Comparison of ENCODE assay signal across 2 cellular contexts in the genomic region with DNA sequence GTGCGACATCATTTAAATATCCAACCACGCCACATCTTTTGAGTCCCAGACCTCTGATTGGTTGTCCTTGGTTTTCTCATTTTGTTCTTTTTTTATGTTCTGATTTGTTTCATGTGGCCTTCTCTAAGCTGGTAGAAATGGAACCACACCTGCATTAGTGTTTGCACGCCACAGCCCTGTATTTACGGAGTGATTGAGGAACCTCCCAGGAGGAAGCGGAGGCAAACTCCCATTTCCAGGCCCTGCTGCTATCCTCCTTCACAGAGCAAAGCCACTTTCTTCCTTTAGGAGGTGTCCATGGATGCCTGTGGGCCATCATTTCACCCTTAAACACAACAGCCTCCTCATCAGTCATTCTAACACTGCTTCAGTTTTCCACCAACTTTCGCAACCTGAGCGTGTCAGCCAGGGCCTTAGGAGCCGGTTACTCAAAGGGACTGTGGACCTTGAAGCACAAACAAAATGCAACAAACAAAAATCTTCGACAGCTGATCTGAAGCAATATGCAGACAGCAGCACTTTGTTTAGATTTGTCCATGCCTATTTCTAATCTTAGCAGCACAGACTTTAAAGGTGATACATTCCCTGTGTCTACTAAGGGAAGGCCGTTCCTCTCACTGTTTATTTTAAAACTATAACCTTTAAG.
TF ChIP-seq lines count a peak whose summit lies in the region.

No MANE protein-coding gene starts in this region.

TF ChIP-seq in H1, 55 proteins besides CTCF, POLR2A, EP300 and RAD21 (continued from another document):
- TF ChIP-seq MAFK (IDR thresholded peaks at IDR 0.05; ENCODE audit: low read depth, low read length) (no peak), BRCA1 (IDR thresholded peaks at IDR 0.05; ENCODE audit: low read depth, low read length) (no peak), RBBP5 (IDR thresholded peaks at IDR 0.05; ENCODE audit: borderline replicate concordance, low read depth, low read length) (no peak), CHD2 (IDR thresholded peaks at IDR 0.05; ENCODE audit: low read length) (no peak), SIN3A (conservative IDR thresholded peaks at IDR 0.05 in 1 of 2, IDR thresholded peaks at IDR 0.05 in 1 of 2; ENCODE audit: low read depth in 1 of 2, low read length in 2 of 2) (no peak), SIRT6 (IDR thresholded peaks at IDR 0.05; ENCODE audit: low read length) (no peak), JUN (IDR thresholded peaks at IDR 0.05; ENCODE audit: low read depth, low read length) (no peak), RFX5 (IDR thresholded peaks at IDR 0.05; ENCODE audit: borderline replicate concordance, low read depth, low read length) (no peak), TCF12 (IDR thresholded peaks at IDR 0.05; ENCODE audit: low read depth, low read length) (no peak), POU5F1 (IDR thresholded peaks at IDR 0.05; ENCODE audit: low read depth, low read length) (no peak), BACH1 (IDR thresholded peaks at IDR 0.05; ENCODE audit: low read length) (no peak), PHF8 (conservative IDR thresholded peaks at IDR 0.05; ENCODE audit: low read depth, low read length) (no peak), CHD1 (IDR thresholded peaks at IDR 0.05; ENCODE audit: low read depth, low read length) (no peak), HDAC6 (IDR thresholded peaks at IDR 0.05; ENCODE audit: low read depth, low read length) (no peak), SP4 (IDR thresholded peaks at IDR 0.05; ENCODE audit: low read length) (no peak)
- TF ChIP-seq, protein P1, sequence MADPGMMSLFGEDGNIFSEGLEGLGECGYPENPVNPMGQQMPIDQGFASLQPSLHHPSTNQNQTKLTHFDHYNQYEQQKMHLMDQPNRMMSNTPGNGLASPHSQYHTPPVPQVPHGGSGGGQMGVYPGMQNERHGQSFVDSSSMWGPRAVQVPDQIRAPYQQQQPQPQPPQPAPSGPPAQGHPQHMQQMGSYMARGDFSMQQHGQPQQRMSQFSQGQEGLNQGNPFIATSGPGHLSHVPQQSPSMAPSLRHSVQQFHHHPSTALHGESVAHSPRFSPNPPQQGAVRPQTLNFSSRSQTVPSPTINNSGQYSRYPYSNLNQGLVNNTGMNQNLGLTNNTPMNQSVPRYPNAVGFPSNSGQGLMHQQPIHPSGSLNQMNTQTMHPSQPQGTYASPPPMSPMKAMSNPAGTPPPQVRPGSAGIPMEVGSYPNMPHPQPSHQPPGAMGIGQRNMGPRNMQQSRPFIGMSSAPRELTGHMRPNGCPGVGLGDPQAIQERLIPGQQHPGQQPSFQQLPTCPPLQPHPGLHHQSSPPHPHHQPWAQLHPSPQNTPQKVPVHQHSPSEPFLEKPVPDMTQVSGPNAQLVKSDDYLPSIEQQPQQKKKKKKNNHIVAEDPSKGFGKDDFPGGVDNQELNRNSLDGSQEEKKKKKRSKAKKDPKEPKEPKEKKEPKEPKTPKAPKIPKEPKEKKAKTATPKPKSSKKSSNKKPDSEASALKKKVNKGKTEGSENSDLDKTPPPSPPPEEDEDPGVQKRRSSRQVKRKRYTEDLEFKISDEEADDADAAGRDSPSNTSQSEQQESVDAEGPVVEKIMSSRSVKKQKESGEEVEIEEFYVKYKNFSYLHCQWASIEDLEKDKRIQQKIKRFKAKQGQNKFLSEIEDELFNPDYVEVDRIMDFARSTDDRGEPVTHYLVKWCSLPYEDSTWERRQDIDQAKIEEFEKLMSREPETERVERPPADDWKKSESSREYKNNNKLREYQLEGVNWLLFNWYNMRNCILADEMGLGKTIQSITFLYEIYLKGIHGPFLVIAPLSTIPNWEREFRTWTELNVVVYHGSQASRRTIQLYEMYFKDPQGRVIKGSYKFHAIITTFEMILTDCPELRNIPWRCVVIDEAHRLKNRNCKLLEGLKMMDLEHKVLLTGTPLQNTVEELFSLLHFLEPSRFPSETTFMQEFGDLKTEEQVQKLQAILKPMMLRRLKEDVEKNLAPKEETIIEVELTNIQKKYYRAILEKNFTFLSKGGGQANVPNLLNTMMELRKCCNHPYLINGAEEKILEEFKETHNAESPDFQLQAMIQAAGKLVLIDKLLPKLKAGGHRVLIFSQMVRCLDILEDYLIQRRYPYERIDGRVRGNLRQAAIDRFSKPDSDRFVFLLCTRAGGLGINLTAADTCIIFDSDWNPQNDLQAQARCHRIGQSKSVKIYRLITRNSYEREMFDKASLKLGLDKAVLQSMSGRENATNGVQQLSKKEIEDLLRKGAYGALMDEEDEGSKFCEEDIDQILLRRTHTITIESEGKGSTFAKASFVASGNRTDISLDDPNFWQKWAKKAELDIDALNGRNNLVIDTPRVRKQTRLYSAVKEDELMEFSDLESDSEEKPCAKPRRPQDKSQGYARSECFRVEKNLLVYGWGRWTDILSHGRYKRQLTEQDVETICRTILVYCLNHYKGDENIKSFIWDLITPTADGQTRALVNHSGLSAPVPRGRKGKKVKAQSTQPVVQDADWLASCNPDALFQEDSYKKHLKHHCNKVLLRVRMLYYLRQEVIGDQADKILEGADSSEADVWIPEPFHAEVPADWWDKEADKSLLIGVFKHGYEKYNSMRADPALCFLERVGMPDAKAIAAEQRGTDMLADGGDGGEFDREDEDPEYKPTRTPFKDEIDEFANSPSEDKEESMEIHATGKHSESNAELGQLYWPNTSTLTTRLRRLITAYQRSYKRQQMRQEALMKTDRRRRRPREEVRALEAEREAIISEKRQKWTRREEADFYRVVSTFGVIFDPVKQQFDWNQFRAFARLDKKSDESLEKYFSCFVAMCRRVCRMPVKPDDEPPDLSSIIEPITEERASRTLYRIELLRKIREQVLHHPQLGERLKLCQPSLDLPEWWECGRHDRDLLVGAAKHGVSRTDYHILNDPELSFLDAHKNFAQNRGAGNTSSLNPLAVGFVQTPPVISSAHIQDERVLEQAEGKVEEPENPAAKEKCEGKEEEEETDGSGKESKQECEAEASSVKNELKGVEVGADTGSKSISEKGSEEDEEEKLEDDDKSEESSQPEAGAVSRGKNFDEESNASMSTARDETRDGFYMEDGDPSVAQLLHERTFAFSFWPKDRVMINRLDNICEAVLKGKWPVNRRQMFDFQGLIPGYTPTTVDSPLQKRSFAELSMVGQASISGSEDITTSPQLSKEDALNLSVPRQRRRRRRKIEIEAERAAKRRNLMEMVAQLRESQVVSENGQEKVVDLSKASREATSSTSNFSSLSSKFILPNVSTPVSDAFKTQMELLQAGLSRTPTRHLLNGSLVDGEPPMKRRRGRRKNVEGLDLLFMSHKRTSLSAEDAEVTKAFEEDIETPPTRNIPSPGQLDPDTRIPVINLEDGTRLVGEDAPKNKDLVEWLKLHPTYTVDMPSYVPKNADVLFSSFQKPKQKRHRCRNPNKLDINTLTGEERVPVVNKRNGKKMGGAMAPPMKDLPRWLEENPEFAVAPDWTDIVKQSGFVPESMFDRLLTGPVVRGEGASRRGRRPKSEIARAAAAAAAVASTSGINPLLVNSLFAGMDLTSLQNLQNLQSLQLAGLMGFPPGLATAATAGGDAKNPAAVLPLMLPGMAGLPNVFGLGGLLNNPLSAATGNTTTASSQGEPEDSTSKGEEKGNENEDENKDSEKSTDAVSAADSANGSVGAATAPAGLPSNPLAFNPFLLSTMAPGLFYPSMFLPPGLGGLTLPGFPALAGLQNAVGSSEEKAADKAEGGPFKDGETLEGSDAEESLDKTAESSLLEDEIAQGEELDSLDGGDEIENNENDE (IDR thresholded peaks at IDR 0.05; ENCODE audit: insufficient replicate concordance, low read length): no peak
- TF ChIP-seq, protein P2, sequence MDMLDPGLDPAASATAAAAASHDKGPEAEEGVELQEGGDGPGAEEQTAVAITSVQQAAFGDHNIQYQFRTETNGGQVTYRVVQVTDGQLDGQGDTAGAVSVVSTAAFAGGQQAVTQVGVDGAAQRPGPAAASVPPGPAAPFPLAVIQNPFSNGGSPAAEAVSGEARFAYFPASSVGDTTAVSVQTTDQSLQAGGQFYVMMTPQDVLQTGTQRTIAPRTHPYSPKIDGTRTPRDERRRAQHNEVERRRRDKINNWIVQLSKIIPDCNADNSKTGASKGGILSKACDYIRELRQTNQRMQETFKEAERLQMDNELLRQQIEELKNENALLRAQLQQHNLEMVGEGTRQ (IDR thresholded peaks at IDR 0.05; ENCODE audit: low read length): no peak

TF ChIP-seq in liver, 16 proteins besides CTCF, POLR2A, EP300 and RAD21:
- TF ChIP-seq, protein P3, sequence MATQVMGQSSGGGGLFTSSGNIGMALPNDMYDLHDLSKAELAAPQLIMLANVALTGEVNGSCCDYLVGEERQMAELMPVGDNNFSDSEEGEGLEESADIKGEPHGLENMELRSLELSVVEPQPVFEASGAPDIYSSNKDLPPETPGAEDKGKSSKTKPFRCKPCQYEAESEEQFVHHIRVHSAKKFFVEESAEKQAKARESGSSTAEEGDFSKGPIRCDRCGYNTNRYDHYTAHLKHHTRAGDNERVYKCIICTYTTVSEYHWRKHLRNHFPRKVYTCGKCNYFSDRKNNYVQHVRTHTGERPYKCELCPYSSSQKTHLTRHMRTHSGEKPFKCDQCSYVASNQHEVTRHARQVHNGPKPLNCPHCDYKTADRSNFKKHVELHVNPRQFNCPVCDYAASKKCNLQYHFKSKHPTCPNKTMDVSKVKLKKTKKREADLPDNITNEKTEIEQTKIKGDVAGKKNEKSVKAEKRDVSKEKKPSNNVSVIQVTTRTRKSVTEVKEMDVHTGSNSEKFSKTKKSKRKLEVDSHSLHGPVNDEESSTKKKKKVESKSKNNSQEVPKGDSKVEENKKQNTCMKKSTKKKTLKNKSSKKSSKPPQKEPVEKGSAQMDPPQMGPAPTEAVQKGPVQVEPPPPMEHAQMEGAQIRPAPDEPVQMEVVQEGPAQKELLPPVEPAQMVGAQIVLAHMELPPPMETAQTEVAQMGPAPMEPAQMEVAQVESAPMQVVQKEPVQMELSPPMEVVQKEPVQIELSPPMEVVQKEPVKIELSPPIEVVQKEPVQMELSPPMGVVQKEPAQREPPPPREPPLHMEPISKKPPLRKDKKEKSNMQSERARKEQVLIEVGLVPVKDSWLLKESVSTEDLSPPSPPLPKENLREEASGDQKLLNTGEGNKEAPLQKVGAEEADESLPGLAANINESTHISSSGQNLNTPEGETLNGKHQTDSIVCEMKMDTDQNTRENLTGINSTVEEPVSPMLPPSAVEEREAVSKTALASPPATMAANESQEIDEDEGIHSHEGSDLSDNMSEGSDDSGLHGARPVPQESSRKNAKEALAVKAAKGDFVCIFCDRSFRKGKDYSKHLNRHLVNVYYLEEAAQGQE (IDR thresholded peaks at IDR 0.05): peak; percentile 49
- TF ChIP-seq GABPA (IDR thresholded peaks at IDR 0.05 in 1 of 2, conservative IDR thresholded peaks at IDR 0.05 in 1 of 2) (peak in 1 of 2 donors; percentile 19), JUND (IDR thresholded peaks at IDR 0.05) (peak; percentile 62 to 75), SP1 (IDR thresholded peaks at IDR 0.05) (peak; percentile 83), HNF4A (conservative IDR thresholded peaks at IDR 0.05) (peak; percentile 91 to 96), FOXA2 (IDR thresholded peaks at IDR 0.05) (peak; percentile 38), EGR1 (IDR thresholded peaks at IDR 0.05; ENCODE audit: low read depth in 2 of 2) (no peak), NR2F2 (IDR thresholded peaks at IDR 0.05) (no peak), RXRA (IDR thresholded peaks at IDR 0.05) (peak; percentile 54 to 81), YY1 (IDR thresholded peaks at IDR 0.05) (peak; percentile 52), TAF1 (conservative IDR thresholded peaks at IDR 0.05) (no peak), HNF4G (IDR thresholded peaks at IDR 0.05) (peak; percentile 74), FOXA1 (IDR thresholded peaks at IDR 0.05) (peak; percentile 45)
- TF ChIP-seq, protein P4, sequence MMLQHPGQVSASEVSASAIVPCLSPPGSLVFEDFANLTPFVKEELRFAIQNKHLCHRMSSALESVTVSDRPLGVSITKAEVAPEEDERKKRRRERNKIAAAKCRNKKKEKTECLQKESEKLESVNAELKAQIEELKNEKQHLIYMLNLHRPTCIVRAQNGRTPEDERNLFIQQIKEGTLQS (IDR thresholded peaks at IDR 0.05): peak; percentile 59
- TF ChIP-seq, protein P5, sequence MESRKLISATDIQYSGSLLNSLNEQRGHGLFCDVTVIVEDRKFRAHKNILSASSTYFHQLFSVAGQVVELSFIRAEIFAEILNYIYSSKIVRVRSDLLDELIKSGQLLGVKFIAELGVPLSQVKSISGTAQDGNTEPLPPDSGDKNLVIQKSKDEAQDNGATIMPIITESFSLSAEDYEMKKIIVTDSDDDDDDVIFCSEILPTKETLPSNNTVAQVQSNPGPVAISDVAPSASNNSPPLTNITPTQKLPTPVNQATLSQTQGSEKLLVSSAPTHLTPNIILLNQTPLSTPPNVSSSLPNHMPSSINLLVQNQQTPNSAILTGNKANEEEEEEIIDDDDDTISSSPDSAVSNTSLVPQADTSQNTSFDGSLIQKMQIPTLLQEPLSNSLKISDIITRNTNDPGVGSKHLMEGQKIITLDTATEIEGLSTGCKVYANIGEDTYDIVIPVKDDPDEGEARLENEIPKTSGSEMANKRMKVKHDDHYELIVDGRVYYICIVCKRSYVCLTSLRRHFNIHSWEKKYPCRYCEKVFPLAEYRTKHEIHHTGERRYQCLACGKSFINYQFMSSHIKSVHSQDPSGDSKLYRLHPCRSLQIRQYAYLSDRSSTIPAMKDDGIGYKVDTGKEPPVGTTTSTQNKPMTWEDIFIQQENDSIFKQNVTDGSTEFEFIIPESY (IDR thresholded peaks at IDR 0.05): peak; percentile 59
- TF ChIP-seq, protein P6, sequence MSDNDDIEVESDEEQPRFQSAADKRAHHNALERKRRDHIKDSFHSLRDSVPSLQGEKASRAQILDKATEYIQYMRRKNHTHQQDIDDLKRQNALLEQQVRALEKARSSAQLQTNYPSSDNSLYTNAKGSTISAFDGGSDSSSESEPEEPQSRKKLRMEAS (IDR thresholded peaks at IDR 0.05): peak; percentile 45
